Comparison of ENCODE assay signal across 8 cellular contexts in the genomic region with DNA sequence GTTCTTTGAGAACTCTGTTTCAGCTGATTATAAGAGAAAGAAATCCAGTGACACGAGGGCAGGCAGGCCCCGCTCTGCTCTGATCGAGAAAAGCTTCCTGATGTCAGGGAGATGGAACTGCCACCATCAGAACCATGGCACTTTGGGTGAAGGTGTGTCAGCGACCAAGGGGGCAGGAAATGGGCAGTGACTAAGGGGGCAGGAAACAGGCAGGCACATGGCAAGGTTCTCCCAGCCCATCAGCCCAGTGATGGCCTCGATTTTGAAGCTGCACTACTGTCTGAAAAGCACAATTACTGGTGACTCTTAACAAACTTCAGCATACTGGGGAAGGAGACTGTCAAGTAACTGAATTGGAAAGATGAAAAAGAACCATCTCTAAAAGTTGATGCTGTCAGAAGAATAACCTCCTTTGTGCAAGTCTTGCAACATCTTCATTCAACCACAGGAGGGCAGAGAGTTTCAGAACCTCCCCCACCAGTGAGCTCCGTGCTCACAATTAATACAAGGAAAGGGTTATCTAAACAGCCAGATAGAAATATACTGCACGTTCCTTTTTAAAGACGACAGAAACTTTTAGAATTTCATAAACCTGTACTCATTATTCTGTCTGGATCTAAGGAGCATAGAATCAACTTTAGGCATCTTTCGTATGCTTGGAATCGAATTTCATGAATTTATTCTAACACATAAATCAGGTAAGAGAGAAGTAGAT. TPM values are rescaled to one million over a fixed set of nuclear protein-coding genes. Genes with fewer than 3 reads are reported as not detected.
DNase-seq lines count a peak whose midpoint lies in the region; ATAC-seq and TF ChIP-seq lines count a peak whose summit lies in the region.

No MANE protein-coding gene starts in this region.

- H3K27ac ChIP-seq in esophagus squamous epithelium (no peak overlapping the region), neural progenitor cell (no peak overlapping the region)

- no peaks in the 10 kb centered on the region for H3K9me3 ChIP-seq in esophagus squamous epithelium
- no peaks in the 10 kb centered on the region for H3K9me3 ChIP-seq in neural progenitor cell (ENCODE audit: low read depth)

- no peak overlapping the region for H3K27ac Mint-ChIP-seq in neural progenitor cell

- no peaks in the 10 kb centered on the region for H4K20me1 ChIP-seq in neural progenitor cell (ENCODE audit: low read depth)

- H3K36me3 ChIP-seq in esophagus squamous epithelium, result peaks cover 0 to 52% (median 0%) of the 10 kb centered on the region in 3 donors
- H3K36me3 ChIP-seq in neural progenitor cell, result no peaks in the 10 kb centered on the region

- no peak overlapping the region for H3K4me3 Mint-ChIP-seq in neural progenitor cell

- peaks cover 5% of the 10 kb centered on the region for H3F3A ChIP-seq in neural progenitor cell (ENCODE audit: low read depth)

- TF ChIP-seq CTCF in esophagus squamous epithelium (IDR thresholded peaks at IDR 0.05), result peak in 5 of 6 experiments; percentile 11 to 35 (median 19)
- TF ChIP-seq CTCF in neural progenitor cell (IDR thresholded peaks at IDR 0.05), result peak; percentile 63

- ATAC-seq in GM18909 (IDR thresholded peaks at IDR 0.05; ENCODE audit: poor library complexity, unreplicated experiment) (peak; percentile 89), HG03378 (IDR thresholded peaks at IDR 0.05; ENCODE audit: unreplicated experiment) (peak; percentile 66)

- no peak for TF ChIP-seq POLR2A in esophagus squamous epithelium (IDR thresholded peaks at IDR 0.05)

- no peak overlapping the region for H3K4me2 ChIP-seq in neural progenitor cell

- no peak overlapping the region for H2AFZ ChIP-seq in neural progenitor cell (replicated peaks)

- peaks cover 12% of the 10 kb centered on the region for H3K4me1 Mint-ChIP-seq in neural progenitor cell

- H3K9me3 Mint-ChIP-seq in neural progenitor cell, result no peaks in the 10 kb centered on the region

- no peaks in the 10 kb centered on the region for H3K79me2 ChIP-seq in neural progenitor cell (ENCODE audit: low read depth)

- peaks cover 11% of the 10 kb centered on the region for H3K36me3 Mint-ChIP-seq in neural progenitor cell

- H3K4me1 ChIP-seq in esophagus squamous epithelium, result peaks cover 0 to 9% (median 0%) of the 10 kb centered on the region in 3 donors
- peaks cover 13% of the 10 kb centered on the region for H3K4me1 ChIP-seq in neural progenitor cell

- DNase-seq in D341Med (ENCODE audit: low spot score), result peak; percentile 58
- peak; percentile 21 for DNase-seq in SK-N-DZ (ENCODE audit: low spot score)
- no peak for DNase-seq in esophagus squamous epithelium (lab: John Stamatoyannopoulos, UW)
- peak; percentile 52 for DNase-seq in neural progenitor cell (ENCODE audit: low spot score)
- DNase-seq in effector CD8-positive, alpha-beta T cell (lab: John Stamatoyannopoulos, UW), result no peak
- DNase-seq in GM19240 (ENCODE audit: insufficient read length, low spot score), result no peak

- no peak overlapping the region for H3K4me3 ChIP-seq in esophagus squamous epithelium
- no peak overlapping the region for H3K4me3 ChIP-seq in neural progenitor cell

- WGBS in esophagus squamous epithelium, 2 donors, result 67% methylated on average over 9 to 10 of the region's 10 CpGs

- intact Hi-C loops in esophagus squamous epithelium (cut with DNase I), result no loop called here

- H3K9ac ChIP-seq in neural progenitor cell, result no peak overlapping the region

- no peaks in the 10 kb centered on the region for H3K27me3 Mint-ChIP-seq in neural progenitor cell (ENCODE audit: insufficient read depth, low read depth)

- H3K27me3 ChIP-seq in esophagus squamous epithelium (no peaks in the 10 kb centered on the region), neural progenitor cell (no peaks in the 10 kb centered on the region)

RNA-seq across cellular contexts. Expression of a gene that starts 39.1 kb away (rescaled TPM):
- 33.3 and 36.1 TPM in 2 replicates for polyA plus RNA-seq in SK-N-DZ (2014; cell fraction: cytosol; rRNA removed)
- 10.6 and 11.4 TPM in 2 replicates for polyA plus RNA-seq in SK-N-DZ (2014; cell fraction: nucleus; rRNA removed)
- total RNA-seq in esophagus squamous epithelium (10 to 100 TPM in 2 of 4 donors, 1 to 10 TPM in 2; 9.1 to 26.5 (median 12.0) TPM), neural progenitor cell (ENCODE audit: low replicate concordance) (9.3 and 10.4 TPM in 2 replicates)

RNA-seq across cellular contexts. Expression of a gene that starts 40.2 kb away (rescaled TPM):
- polyA plus RNA-seq in SK-N-DZ (2014; cell fraction: cytosol; rRNA removed), result not detected in 2 replicates
- polyA plus RNA-seq in SK-N-DZ (2014; cell fraction: nucleus; rRNA removed), result not detected in 2 replicates
- total RNA-seq in esophagus squamous epithelium (under 1 TPM in 1 of 4 donors, not detected in 3; 0.70 TPM), neural progenitor cell (ENCODE audit: low replicate concordance) (not detected in 2 replicates)

Comparison
In these comparisons a context has a peak if more than half of its experiments do, and no peak if none do; other contexts are left out.
1. DNase-seq: peak in D341Med (single experiment), SK-N-DZ (single experiment) and neural progenitor cell (single experiment); none in esophagus squamous epithelium (single experiment), effector CD8-positive, alpha-beta T cell (single experiment) and GM19240 (single experiment).